In the genomic region with DNA sequence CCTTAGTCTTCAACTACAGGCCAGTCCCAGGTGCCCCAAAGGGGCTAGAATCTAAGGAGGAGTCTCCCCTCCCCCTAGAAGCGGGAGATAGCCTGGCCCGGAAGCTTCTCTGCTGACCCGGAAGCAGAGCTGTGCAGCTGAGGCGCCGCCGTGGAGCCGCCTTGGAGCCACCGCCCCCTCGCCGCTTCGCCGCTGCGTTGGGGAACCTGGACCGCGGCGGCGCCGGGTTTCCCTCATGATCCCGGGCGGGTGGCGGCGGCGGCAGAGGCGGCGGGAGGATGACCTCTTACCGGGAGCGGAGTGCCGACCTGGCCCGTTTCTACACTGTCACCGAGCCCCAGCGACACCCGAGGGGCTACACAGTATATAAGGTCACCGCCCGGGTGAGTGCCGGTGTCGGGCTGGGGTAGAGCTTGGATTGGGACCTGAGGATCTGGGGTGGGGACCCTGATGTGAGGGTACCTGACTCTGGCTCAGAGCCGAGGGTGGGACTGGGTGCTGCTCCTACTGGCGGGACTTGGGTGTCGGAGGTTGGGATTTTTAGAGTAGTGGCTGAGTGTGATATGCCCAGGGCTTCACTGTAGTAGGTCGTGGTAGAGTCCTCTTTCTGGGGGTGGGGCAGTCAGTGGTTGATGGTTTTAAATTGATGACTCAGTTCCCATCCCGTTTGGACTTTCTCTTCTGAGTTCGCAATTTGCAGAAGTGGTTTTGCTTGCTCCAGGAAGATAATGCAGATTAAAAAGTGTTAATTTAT, we compare ENCODE assay signal across 1 cellular context.
TF ChIP-seq lines count a peak whose summit lies in the region.

A gene with protein sequence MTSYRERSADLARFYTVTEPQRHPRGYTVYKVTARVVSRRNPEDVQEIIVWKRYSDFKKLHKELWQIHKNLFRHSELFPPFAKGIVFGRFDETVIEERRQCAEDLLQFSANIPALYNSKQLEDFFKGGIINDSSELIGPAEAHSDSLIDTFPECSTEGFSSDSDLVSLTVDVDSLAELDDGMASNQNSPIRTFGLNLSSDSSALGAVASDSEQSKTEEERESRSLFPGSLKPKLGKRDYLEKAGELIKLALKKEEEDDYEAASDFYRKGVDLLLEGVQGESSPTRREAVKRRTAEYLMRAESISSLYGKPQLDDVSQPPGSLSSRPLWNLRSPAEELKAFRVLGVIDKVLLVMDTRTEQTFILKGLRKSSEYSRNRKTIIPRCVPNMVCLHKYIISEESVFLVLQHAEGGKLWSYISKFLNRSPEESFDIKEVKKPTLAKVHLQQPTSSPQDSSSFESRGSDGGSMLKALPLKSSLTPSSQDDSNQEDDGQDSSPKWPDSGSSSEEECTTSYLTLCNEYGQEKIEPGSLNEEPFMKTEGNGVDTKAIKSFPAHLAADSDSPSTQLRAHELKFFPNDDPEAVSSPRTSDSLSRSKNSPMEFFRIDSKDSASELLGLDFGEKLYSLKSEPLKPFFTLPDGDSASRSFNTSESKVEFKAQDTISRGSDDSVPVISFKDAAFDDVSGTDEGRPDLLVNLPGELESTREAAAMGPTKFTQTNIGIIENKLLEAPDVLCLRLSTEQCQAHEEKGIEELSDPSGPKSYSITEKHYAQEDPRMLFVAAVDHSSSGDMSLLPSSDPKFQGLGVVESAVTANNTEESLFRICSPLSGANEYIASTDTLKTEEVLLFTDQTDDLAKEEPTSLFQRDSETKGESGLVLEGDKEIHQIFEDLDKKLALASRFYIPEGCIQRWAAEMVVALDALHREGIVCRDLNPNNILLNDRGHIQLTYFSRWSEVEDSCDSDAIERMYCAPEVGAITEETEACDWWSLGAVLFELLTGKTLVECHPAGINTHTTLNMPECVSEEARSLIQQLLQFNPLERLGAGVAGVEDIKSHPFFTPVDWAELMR (plus strand): TSS at position 115 of the 754 bp plus-strand sequence. CDS start 164 bp downstream, at position 279.

TF ChIP-seq in H1, 55 proteins besides CTCF, POLR2A, EP300 and RAD21 (continues in another document):
- TF ChIP-seq GABPA (IDR thresholded peaks at IDR 0.05; ENCODE audit: borderline replicate concordance, insufficient read depth, low read length): peak; percentile 97
- peak; percentile 53; the same call in 1 of the 2 replicates for TF ChIP-seq EGR1 (IDR thresholded peaks at IDR 0.05; ENCODE audit: borderline replicate concordance, low read depth, low read length)
- no peak for TF ChIP-seq EZH2 (IDR thresholded peaks at IDR 0.05; ENCODE audit: low read depth, low read length, severe bottlenecking)
- TF ChIP-seq SIN3A (conservative IDR thresholded peaks at IDR 0.05 in 1 of 2, IDR thresholded peaks at IDR 0.05 in 1 of 2; ENCODE audit: low read depth in 1 of 2, low read length in 2 of 2): peak; percentile 76 to 91; a peak in 2 of 4 replicates
- TF ChIP-seq CBX5 (IDR thresholded peaks at IDR 0.05; ENCODE audit: low read depth, low read length): no peak
- TF ChIP-seq RBBP5 (IDR thresholded peaks at IDR 0.05; ENCODE audit: borderline replicate concordance, low read depth, low read length): peak; percentile 98
- no peak for TF ChIP-seq CBX8 (IDR thresholded peaks at IDR 0.05; ENCODE audit: borderline replicate concordance, low read depth, low read length)
- peak; percentile 79 for TF ChIP-seq CHD2 (IDR thresholded peaks at IDR 0.05; ENCODE audit: low read length)
- TF ChIP-seq SP1 (IDR thresholded peaks at IDR 0.05; ENCODE audit: low read depth, low read length): no peak
- no peak for TF ChIP-seq POU5F1 (IDR thresholded peaks at IDR 0.05; ENCODE audit: low read depth, low read length)
- no peak for TF ChIP-seq BACH1 (IDR thresholded peaks at IDR 0.05; ENCODE audit: low read length)
- TF ChIP-seq SUZ12 (IDR thresholded peaks at IDR 0.05; ENCODE audit: low read length): 0 out of 2 replicates have a peak, but pooled peaks have one; percentile 22
- TF ChIP-seq SP2 (IDR thresholded peaks at IDR 0.05; ENCODE audit: low read length): no peak
- 0 out of 2 replicates have a peak, but pooled peaks have one; percentile 3 for TF ChIP-seq KDM1A (IDR thresholded peaks at IDR 0.05; ENCODE audit: borderline replicate concordance, low read length)
- TF ChIP-seq TAF1 (IDR thresholded peaks at IDR 0.05; ENCODE audit: low read depth, low read length): 0 out of 2 replicates have a peak, but pooled peaks have one; percentile 43
- TF ChIP-seq ZNF274 (IDR thresholded peaks at IDR 0.05; ENCODE audit: borderline replicate concordance, extremely low read depth, low read length): no peak
- TF ChIP-seq CEBPB (IDR thresholded peaks at IDR 0.05; ENCODE audit: low read depth, low read length): no peak
- TF ChIP-seq, protein P1, sequence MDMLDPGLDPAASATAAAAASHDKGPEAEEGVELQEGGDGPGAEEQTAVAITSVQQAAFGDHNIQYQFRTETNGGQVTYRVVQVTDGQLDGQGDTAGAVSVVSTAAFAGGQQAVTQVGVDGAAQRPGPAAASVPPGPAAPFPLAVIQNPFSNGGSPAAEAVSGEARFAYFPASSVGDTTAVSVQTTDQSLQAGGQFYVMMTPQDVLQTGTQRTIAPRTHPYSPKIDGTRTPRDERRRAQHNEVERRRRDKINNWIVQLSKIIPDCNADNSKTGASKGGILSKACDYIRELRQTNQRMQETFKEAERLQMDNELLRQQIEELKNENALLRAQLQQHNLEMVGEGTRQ (IDR thresholded peaks at IDR 0.05; ENCODE audit: low read length): no peak
- TF ChIP-seq, protein P2, sequence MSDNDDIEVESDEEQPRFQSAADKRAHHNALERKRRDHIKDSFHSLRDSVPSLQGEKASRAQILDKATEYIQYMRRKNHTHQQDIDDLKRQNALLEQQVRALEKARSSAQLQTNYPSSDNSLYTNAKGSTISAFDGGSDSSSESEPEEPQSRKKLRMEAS (IDR thresholded peaks at IDR 0.05): peak; percentile 51
- TF ChIP-seq RNF2 (IDR thresholded peaks at IDR 0.05; ENCODE audit: borderline replicate concordance, low read depth, low read length, missing control alignments, poor library complexity, severe bottlenecking): no peak
- TF ChIP-seq CHD1 (IDR thresholded peaks at IDR 0.05; ENCODE audit: low read depth, low read length): no peak
- TF ChIP-seq, protein P3, sequence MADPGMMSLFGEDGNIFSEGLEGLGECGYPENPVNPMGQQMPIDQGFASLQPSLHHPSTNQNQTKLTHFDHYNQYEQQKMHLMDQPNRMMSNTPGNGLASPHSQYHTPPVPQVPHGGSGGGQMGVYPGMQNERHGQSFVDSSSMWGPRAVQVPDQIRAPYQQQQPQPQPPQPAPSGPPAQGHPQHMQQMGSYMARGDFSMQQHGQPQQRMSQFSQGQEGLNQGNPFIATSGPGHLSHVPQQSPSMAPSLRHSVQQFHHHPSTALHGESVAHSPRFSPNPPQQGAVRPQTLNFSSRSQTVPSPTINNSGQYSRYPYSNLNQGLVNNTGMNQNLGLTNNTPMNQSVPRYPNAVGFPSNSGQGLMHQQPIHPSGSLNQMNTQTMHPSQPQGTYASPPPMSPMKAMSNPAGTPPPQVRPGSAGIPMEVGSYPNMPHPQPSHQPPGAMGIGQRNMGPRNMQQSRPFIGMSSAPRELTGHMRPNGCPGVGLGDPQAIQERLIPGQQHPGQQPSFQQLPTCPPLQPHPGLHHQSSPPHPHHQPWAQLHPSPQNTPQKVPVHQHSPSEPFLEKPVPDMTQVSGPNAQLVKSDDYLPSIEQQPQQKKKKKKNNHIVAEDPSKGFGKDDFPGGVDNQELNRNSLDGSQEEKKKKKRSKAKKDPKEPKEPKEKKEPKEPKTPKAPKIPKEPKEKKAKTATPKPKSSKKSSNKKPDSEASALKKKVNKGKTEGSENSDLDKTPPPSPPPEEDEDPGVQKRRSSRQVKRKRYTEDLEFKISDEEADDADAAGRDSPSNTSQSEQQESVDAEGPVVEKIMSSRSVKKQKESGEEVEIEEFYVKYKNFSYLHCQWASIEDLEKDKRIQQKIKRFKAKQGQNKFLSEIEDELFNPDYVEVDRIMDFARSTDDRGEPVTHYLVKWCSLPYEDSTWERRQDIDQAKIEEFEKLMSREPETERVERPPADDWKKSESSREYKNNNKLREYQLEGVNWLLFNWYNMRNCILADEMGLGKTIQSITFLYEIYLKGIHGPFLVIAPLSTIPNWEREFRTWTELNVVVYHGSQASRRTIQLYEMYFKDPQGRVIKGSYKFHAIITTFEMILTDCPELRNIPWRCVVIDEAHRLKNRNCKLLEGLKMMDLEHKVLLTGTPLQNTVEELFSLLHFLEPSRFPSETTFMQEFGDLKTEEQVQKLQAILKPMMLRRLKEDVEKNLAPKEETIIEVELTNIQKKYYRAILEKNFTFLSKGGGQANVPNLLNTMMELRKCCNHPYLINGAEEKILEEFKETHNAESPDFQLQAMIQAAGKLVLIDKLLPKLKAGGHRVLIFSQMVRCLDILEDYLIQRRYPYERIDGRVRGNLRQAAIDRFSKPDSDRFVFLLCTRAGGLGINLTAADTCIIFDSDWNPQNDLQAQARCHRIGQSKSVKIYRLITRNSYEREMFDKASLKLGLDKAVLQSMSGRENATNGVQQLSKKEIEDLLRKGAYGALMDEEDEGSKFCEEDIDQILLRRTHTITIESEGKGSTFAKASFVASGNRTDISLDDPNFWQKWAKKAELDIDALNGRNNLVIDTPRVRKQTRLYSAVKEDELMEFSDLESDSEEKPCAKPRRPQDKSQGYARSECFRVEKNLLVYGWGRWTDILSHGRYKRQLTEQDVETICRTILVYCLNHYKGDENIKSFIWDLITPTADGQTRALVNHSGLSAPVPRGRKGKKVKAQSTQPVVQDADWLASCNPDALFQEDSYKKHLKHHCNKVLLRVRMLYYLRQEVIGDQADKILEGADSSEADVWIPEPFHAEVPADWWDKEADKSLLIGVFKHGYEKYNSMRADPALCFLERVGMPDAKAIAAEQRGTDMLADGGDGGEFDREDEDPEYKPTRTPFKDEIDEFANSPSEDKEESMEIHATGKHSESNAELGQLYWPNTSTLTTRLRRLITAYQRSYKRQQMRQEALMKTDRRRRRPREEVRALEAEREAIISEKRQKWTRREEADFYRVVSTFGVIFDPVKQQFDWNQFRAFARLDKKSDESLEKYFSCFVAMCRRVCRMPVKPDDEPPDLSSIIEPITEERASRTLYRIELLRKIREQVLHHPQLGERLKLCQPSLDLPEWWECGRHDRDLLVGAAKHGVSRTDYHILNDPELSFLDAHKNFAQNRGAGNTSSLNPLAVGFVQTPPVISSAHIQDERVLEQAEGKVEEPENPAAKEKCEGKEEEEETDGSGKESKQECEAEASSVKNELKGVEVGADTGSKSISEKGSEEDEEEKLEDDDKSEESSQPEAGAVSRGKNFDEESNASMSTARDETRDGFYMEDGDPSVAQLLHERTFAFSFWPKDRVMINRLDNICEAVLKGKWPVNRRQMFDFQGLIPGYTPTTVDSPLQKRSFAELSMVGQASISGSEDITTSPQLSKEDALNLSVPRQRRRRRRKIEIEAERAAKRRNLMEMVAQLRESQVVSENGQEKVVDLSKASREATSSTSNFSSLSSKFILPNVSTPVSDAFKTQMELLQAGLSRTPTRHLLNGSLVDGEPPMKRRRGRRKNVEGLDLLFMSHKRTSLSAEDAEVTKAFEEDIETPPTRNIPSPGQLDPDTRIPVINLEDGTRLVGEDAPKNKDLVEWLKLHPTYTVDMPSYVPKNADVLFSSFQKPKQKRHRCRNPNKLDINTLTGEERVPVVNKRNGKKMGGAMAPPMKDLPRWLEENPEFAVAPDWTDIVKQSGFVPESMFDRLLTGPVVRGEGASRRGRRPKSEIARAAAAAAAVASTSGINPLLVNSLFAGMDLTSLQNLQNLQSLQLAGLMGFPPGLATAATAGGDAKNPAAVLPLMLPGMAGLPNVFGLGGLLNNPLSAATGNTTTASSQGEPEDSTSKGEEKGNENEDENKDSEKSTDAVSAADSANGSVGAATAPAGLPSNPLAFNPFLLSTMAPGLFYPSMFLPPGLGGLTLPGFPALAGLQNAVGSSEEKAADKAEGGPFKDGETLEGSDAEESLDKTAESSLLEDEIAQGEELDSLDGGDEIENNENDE (IDR thresholded peaks at IDR 0.05; ENCODE audit: insufficient replicate concordance, low read length): no peak
- no peak for TF ChIP-seq TCF12 (IDR thresholded peaks at IDR 0.05; ENCODE audit: low read depth, low read length)
- TF ChIP-seq SAP30 (IDR thresholded peaks at IDR 0.05; ENCODE audit: insufficient read depth, insufficient replicate concordance, low read length): peak; percentile 36
- no peak for TF ChIP-seq JUN (IDR thresholded peaks at IDR 0.05; ENCODE audit: low read depth, low read length)
- no peak for TF ChIP-seq NRF1 (IDR thresholded peaks at IDR 0.05; ENCODE audit: low read depth, low read length)
- no peak for TF ChIP-seq RFX5 (IDR thresholded peaks at IDR 0.05; ENCODE audit: borderline replicate concordance, low read depth, low read length)
- TF ChIP-seq TBP (IDR thresholded peaks at IDR 0.05; ENCODE audit: low read depth, low read length): peak; percentile 51; the same call in 1 of the 2 replicates
- TF ChIP-seq POLR2AphosphoS5 (IDR thresholded peaks at IDR 0.05; ENCODE audit: low read depth, low read length): no peak
- peak; percentile 18 for TF ChIP-seq TAF7 (optimal IDR thresholded peaks at IDR 0.05; ENCODE audit: borderline replicate concordance, low read depth, low read length)
- no peak for TF ChIP-seq HDAC6 (IDR thresholded peaks at IDR 0.05; ENCODE audit: low read depth, low read length)
- TF ChIP-seq JUND (IDR thresholded peaks at IDR 0.05; ENCODE audit: low read length): no peak
- no peak for TF ChIP-seq MAFK (IDR thresholded peaks at IDR 0.05; ENCODE audit: low read depth, low read length)
- TF ChIP-seq CREB1 (IDR thresholded peaks at IDR 0.05): no peak
- no peak for TF ChIP-seq GTF2F1 (IDR thresholded peaks at IDR 0.05; ENCODE audit: borderline replicate concordance, low read depth, low read length)
- no peak for TF ChIP-seq HDAC2 (IDR thresholded peaks at IDR 0.05; ENCODE audit: borderline replicate concordance in 1 of 2, low read depth in 2 of 2, low read length in 2 of 2)
- TF ChIP-seq ASH2L (IDR thresholded peaks at IDR 0.05; ENCODE audit: low read length): peak; percentile 85
- TF ChIP-seq CTBP2 (IDR thresholded peaks at IDR 0.05; ENCODE audit: borderline replicate concordance, insufficient read depth, insufficient read length, low read length): no peak
- TF ChIP-seq, protein P4, sequence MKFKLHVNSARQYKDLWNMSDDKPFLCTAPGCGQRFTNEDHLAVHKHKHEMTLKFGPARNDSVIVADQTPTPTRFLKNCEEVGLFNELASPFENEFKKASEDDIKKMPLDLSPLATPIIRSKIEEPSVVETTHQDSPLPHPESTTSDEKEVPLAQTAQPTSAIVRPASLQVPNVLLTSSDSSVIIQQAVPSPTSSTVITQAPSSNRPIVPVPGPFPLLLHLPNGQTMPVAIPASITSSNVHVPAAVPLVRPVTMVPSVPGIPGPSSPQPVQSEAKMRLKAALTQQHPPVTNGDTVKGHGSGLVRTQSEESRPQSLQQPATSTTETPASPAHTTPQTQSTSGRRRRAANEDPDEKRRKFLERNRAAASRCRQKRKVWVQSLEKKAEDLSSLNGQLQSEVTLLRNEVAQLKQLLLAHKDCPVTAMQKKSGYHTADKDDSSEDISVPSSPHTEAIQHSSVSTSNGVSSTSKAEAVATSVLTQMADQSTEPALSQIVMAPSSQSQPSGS (IDR thresholded peaks at IDR 0.05; ENCODE audit: low read length): no peak
- no peak for TF ChIP-seq SP4 (IDR thresholded peaks at IDR 0.05; ENCODE audit: low read length)
- no peak for TF ChIP-seq ATF3 (IDR thresholded peaks at IDR 0.05; ENCODE audit: insufficient read depth, low read depth, low read length)
- peak; percentile 61 for TF ChIP-seq PHF8 (conservative IDR thresholded peaks at IDR 0.05; ENCODE audit: low read depth, low read length)
- no peak for TF ChIP-seq NANOG (IDR thresholded peaks at IDR 0.05; ENCODE audit: insufficient read depth, low read depth, low read length, poor library complexity, severe bottlenecking)
- no peak for TF ChIP-seq BRCA1 (IDR thresholded peaks at IDR 0.05; ENCODE audit: low read depth, low read length)
- no peak for TF ChIP-seq SRF (IDR thresholded peaks at IDR 0.05; ENCODE audit: low read depth, low read length)
- TF ChIP-seq FOSL1 (IDR thresholded peaks at IDR 0.05; ENCODE audit: insufficient read depth, low read depth, low read length): no peak
